In the genomic region with DNA sequence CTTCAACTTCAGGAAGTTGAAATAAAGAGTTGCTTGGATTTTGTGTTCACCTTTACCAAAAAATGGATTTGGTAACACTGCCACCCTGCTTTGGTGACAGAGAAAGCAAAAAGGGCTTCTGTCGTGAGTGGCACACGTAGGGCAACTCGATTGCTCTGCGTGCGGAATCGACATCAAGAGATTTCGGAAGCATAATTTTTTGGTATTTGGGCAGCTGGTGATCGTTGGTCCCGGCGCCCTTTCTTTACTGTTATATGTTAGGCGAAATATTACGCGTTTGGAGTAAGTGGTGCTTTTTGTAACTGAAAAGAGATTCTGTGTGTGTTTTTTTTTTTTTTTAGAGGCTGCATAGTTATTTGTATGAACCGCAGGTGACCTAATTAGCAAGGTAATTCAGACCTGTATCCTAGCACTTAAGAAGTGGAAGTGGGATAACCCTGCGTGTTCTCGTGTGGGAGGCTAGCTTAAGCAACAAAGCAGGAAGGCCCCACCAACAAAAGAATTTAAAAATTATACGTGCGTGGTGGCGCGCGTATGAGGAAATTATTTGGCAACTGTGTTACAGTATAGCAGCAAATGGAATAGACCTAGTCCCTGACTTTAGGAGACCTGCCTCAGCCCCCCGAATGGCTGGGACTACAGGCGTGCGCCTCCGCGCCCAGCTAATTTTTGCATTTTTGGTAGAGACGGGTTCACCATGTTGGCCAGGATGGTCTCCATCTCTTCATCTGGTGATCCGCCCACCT, we compare ENCODE assay signal across 1 cellular context.
TF ChIP-seq lines count a peak whose summit lies in the region.

A gene (plus strand): TSS at position 108 of the 746 bp plus-strand sequence.

TF ChIP-seq in WTC11, 78 proteins besides CTCF, POLR2A, EP300 and RAD21 (continued from another document):
- peak; percentile 88 for TF ChIP-seq TEAD4 (CRISPR knock-in tag; IDR thresholded peaks at IDR 0.05)
- peak; percentile 88 for TF ChIP-seq SP1 (CRISPR knock-in tag; conservative IDR thresholded peaks at IDR 0.05)
- TF ChIP-seq FOXK1 (CRISPR knock-in tag; IDR thresholded peaks at IDR 0.05): peak; percentile 90
- TF ChIP-seq HMGA2 (CRISPR knock-in tag; IDR thresholded peaks at IDR 0.05): no peak
